ENCODE assay signal across 1 cellular context in genomic region chr17:17681187-17681743, GRCh38.
TF ChIP-seq lines count a peak whose summit lies in the region.

A gene with protein sequence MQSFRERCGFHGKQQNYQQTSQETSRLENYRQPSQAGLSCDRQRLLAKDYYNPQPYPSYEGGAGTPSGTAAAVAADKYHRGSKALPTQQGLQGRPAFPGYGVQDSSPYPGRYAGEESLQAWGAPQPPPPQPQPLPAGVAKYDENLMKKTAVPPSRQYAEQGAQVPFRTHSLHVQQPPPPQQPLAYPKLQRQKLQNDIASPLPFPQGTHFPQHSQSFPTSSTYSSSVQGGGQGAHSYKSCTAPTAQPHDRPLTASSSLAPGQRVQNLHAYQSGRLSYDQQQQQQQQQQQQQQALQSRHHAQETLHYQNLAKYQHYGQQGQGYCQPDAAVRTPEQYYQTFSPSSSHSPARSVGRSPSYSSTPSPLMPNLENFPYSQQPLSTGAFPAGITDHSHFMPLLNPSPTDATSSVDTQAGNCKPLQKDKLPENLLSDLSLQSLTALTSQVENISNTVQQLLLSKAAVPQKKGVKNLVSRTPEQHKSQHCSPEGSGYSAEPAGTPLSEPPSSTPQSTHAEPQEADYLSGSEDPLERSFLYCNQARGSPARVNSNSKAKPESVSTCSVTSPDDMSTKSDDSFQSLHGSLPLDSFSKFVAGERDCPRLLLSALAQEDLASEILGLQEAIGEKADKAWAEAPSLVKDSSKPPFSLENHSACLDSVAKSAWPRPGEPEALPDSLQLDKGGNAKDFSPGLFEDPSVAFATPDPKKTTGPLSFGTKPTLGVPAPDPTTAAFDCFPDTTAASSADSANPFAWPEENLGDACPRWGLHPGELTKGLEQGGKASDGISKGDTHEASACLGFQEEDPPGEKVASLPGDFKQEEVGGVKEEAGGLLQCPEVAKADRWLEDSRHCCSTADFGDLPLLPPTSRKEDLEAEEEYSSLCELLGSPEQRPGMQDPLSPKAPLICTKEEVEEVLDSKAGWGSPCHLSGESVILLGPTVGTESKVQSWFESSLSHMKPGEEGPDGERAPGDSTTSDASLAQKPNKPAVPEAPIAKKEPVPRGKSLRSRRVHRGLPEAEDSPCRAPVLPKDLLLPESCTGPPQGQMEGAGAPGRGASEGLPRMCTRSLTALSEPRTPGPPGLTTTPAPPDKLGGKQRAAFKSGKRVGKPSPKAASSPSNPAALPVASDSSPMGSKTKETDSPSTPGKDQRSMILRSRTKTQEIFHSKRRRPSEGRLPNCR (N-terminal part only) (plus strand): TSS chr17:17681458. CDS start chr17:17792949, 111,491 bp downstream.

TF ChIP-seq in HepG2, 621 proteins besides CTCF, POLR2A, EP300 and RAD21 (continued from another document):
- TF ChIP-seq ZNF761 (CRISPR knock-in tag; conservative IDR thresholded peaks at IDR 0.05) (0 out of 2 replicates have a peak, but pooled peaks have one; percentile 25), ZMAT3 (CRISPR knock-in tag; conservative IDR thresholded peaks at IDR 0.05) (no peak), TAF15 (IDR thresholded peaks at IDR 0.05; ENCODE audit: low read depth, low read length, poor library complexity, severe bottlenecking) (no peak), SATB2 (CRISPR knock-in tag; IDR thresholded peaks at IDR 0.05) (no peak), ZNF777 (CRISPR knock-in tag; IDR thresholded peaks at IDR 0.05) (peak; percentile 21; the same call in 1 of the 2 replicates), ZNF329 (CRISPR knock-in tag; IDR thresholded peaks at IDR 0.05; ENCODE audit: low read depth) (0 out of 2 replicates have a peak, but pooled peaks have one; percentile 26), GABPA (IDR thresholded peaks at IDR 0.05; ENCODE audit: low read depth, low read length) (peak; percentile 50; the same call in 1 of the 2 replicates), GABPA (CRISPR knock-in tag; IDR thresholded peaks at IDR 0.05; ENCODE audit: low read depth) (no peak), RARA (CRISPR knock-in tag; IDR thresholded peaks at IDR 0.05) (0 out of 2 replicates have a peak, but pooled peaks have one; percentile 11), ZNF597 (CRISPR knock-in tag; IDR thresholded peaks at IDR 0.05) (no peak), POLR2G (IDR thresholded peaks at IDR 0.05; ENCODE audit: low read depth, low read length) (0 out of 2 replicates have a peak, but pooled peaks have one; percentile 23), YY1 (IDR thresholded peaks at IDR 0.05; ENCODE audit: insufficient read depth, insufficient replicate concordance, low read depth, low read length) (peak; percentile 32), ZNF839 (CRISPR knock-in tag; IDR thresholded peaks at IDR 0.05; ENCODE audit: borderline replicate concordance) (no peak), ZNF713 (CRISPR knock-in tag; IDR thresholded peaks at IDR 0.05) (no peak), ZFY (CRISPR knock-in tag; IDR thresholded peaks at IDR 0.05) (peak; percentile 78), ZNF558 (CRISPR knock-in tag; IDR thresholded peaks at IDR 0.05; ENCODE audit: borderline replicate concordance) (no peak; the same call in 1 of the 2 replicates), SAP130 (CRISPR knock-in tag; IDR thresholded peaks at IDR 0.05; ENCODE audit: low read depth) (peak; percentile 30; the same call in 1 of the 2 replicates)
- TF ChIP-seq, protein P1, sequence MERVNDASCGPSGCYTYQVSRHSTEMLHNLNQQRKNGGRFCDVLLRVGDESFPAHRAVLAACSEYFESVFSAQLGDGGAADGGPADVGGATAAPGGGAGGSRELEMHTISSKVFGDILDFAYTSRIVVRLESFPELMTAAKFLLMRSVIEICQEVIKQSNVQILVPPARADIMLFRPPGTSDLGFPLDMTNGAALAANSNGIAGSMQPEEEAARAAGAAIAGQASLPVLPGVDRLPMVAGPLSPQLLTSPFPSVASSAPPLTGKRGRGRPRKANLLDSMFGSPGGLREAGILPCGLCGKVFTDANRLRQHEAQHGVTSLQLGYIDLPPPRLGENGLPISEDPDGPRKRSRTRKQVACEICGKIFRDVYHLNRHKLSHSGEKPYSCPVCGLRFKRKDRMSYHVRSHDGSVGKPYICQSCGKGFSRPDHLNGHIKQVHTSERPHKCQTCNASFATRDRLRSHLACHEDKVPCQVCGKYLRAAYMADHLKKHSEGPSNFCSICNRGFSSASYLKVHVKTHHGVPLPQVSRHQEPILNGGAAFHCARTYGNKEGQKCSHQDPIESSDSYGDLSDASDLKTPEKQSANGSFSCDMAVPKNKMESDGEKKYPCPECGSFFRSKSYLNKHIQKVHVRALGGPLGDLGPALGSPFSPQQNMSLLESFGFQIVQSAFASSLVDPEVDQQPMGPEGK (CRISPR knock-in tag; IDR thresholded peaks at IDR 0.05), result peak; percentile 74; the same call in 1 of the 2 replicates
- TF ChIP-seq, protein P2, sequence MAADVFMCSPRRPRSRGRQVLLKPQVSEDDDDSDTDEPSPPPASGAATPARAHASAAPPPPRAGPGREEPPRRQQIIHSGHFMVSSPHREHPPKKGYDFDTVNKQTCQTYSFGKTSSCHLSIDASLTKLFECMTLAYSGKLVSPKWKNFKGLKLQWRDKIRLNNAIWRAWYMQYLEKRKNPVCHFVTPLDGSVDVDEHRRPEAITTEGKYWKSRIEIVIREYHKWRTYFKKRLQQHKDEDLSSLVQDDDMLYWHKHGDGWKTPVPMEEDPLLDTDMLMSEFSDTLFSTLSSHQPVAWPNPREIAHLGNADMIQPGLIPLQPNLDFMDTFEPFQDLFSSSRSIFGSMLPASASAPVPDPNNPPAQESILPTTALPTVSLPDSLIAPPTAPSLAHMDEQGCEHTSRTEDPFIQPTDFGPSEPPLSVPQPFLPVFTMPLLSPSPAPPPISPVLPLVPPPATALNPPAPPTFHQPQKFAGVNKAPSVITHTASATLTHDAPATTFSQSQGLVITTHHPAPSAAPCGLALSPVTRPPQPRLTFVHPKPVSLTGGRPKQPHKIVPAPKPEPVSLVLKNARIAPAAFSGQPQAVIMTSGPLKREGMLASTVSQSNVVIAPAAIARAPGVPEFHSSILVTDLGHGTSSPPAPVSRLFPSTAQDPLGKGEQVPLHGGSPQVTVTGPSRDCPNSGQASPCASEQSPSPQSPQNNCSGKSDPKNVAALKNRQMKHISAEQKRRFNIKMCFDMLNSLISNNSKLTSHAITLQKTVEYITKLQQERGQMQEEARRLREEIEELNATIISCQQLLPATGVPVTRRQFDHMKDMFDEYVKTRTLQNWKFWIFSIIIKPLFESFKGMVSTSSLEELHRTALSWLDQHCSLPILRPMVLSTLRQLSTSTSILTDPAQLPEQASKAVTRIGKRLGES (CRISPR knock-in tag; IDR thresholded peaks at IDR 0.05; ENCODE audit: borderline replicate concordance), result no peak
